1 cellular context compared by ENCODE assay signal in genomic region chr2:169694113-169694893, GRCh38.
TF ChIP-seq lines count a peak whose summit lies in the region.

Gene CFAP210, minus strand, starts transcription at chr2:169694405. Its CDS starts 78 bp downstream, at chr2:169694327.
Gene PHOSPHO2, plus strand, starts transcription at chr2:169694469. Its CDS starts 6,503 bp downstream, at chr2:169700972.

TF ChIP-seq in HepG2, 621 proteins besides CTCF, POLR2A, EP300 and RAD21 (continued from another document and continues in another):
- no peak for TF ChIP-seq MTERF4 (CRISPR knock-in tag; IDR thresholded peaks at IDR 0.05)
- no peak for TF ChIP-seq ZNF780A (CRISPR knock-in tag; IDR thresholded peaks at IDR 0.05)
- no peak for TF ChIP-seq ZSCAN30 (CRISPR knock-in tag; IDR thresholded peaks at IDR 0.05)
- TF ChIP-seq ZNF577 (CRISPR knock-in tag; IDR thresholded peaks at IDR 0.05; ENCODE audit: borderline replicate concordance, low read depth), result no peak
- TF ChIP-seq PAX8 (CRISPR knock-in tag; IDR thresholded peaks at IDR 0.05; ENCODE audit: borderline replicate concordance), result peak; percentile 64; the same call in 1 of the 2 replicates
- TF ChIP-seq MAFF (IDR thresholded peaks at IDR 0.05; ENCODE audit: low read depth, low read length), result no peak
- peak; percentile 28; the same call in 1 of the 2 replicates for TF ChIP-seq JUND (CRISPR knock-in tag; IDR thresholded peaks at IDR 0.05)
- TF ChIP-seq PAF1 (CRISPR knock-in tag; IDR thresholded peaks at IDR 0.05), result no peak
- peak; percentile 83; the same call in 1 of the 2 replicates for TF ChIP-seq TBP (CRISPR knock-in tag; IDR thresholded peaks at IDR 0.05)
- no peak for TF ChIP-seq NFRKB (IDR thresholded peaks at IDR 0.05)
- TF ChIP-seq ZNF18 (CRISPR knock-in tag; IDR thresholded peaks at IDR 0.05; ENCODE audit: insufficient replicate concordance), result peak; percentile 77
- 0 out of 2 replicates have a peak, but pooled peaks have one; percentile 30 for TF ChIP-seq RERE (CRISPR knock-in tag; IDR thresholded peaks at IDR 0.05; ENCODE audit: low read depth)
- peak; percentile 88 for TF ChIP-seq SNAPC4 (CRISPR knock-in tag; IDR thresholded peaks at IDR 0.05)
- TF ChIP-seq NFE2L1 (CRISPR knock-in tag; IDR thresholded peaks at IDR 0.05; ENCODE audit: borderline replicate concordance), result peak; percentile 18; the same call in 1 of the 2 replicates
- TF ChIP-seq FOXP1 (IDR thresholded peaks at IDR 0.05), result no peak
- no peak for TF ChIP-seq FOXP1 (CRISPR knock-in tag; IDR thresholded peaks at IDR 0.05)
- TF ChIP-seq TP53 (CRISPR knock-in tag; conservative IDR thresholded peaks at IDR 0.05), result peak; percentile 71; the same call in 1 of the 2 replicates
- no peak for TF ChIP-seq PCBP2 (optimal IDR thresholded peaks at IDR 0.05; ENCODE audit: low read depth, low read length, poor library complexity, severe bottlenecking)
- peak; percentile 75; the same call in 1 of the 2 replicates for TF ChIP-seq FLYWCH1 (CRISPR knock-in tag; IDR thresholded peaks at IDR 0.05)
- peak; percentile 15; the same call in 1 of the 2 replicates for TF ChIP-seq FOSL2 (CRISPR knock-in tag; IDR thresholded peaks at IDR 0.05)
- TF ChIP-seq MBD4 (IDR thresholded peaks at IDR 0.05; ENCODE audit: borderline replicate concordance, low read length), result no peak
- TF ChIP-seq TRIM24 (CRISPR knock-in tag; IDR thresholded peaks at IDR 0.05), result no peak
- TF ChIP-seq PHF20 (CRISPR knock-in tag; IDR thresholded peaks at IDR 0.05), result peak; percentile 86
- TF ChIP-seq RNF2 (conservative IDR thresholded peaks at IDR 0.05; ENCODE audit: low read depth), result no peak; the same call in none of the 2 replicates
- peak; percentile 99; the same call in 1 of the 2 replicates for TF ChIP-seq ZNF275 (CRISPR knock-in tag; IDR thresholded peaks at IDR 0.05; ENCODE audit: borderline replicate concordance)
- TF ChIP-seq BHLHE40 (IDR thresholded peaks at IDR 0.05; ENCODE audit: low read length), result no peak; the same call in 1 of the 2 replicates
- peak; percentile 95 for TF ChIP-seq CAMTA2 (CRISPR knock-in tag; IDR thresholded peaks at IDR 0.05; ENCODE audit: borderline replicate concordance)
- peak; percentile 99 for TF ChIP-seq HDAC1 (CRISPR knock-in tag; IDR thresholded peaks at IDR 0.05)
- TF ChIP-seq ZBTB26 (CRISPR knock-in tag; IDR thresholded peaks at IDR 0.05; ENCODE audit: borderline replicate concordance), result peak; percentile 54
- peak; percentile 33; the same call in 1 of the 2 replicates for TF ChIP-seq ZNF564 (CRISPR knock-in tag; IDR thresholded peaks at IDR 0.05)
- TF ChIP-seq RARA (CRISPR knock-in tag; IDR thresholded peaks at IDR 0.05), result peak; percentile 44; the same call in 1 of the 2 replicates
- TF ChIP-seq ZNF609 (CRISPR knock-in tag; IDR thresholded peaks at IDR 0.05; ENCODE audit: borderline replicate concordance), result peak; percentile 34; the same call in 1 of the 2 replicates
- no peak for TF ChIP-seq ATM (IDR thresholded peaks at IDR 0.05; ENCODE audit: borderline replicate concordance)
- peak; percentile 81 for TF ChIP-seq GABPA (IDR thresholded peaks at IDR 0.05; ENCODE audit: low read depth, low read length)
- peak; percentile 94 for TF ChIP-seq GABPA (CRISPR knock-in tag; IDR thresholded peaks at IDR 0.05; ENCODE audit: low read depth)
- TF ChIP-seq MAF1 (CRISPR knock-in tag; IDR thresholded peaks at IDR 0.05; ENCODE audit: borderline replicate concordance), result peak; percentile 84
- peak; percentile 96 for TF ChIP-seq TBX2 (CRISPR knock-in tag; IDR thresholded peaks at IDR 0.05; ENCODE audit: borderline replicate concordance)
- TF ChIP-seq SRY (CRISPR knock-in tag; IDR thresholded peaks at IDR 0.05), result peak; percentile 96
- TF ChIP-seq ARNT2 (CRISPR knock-in tag; IDR thresholded peaks at IDR 0.05; ENCODE audit: low read depth), result peak; percentile 62
- no peak for TF ChIP-seq SIX4 (CRISPR knock-in tag; IDR thresholded peaks at IDR 0.05)
- peak; percentile 75 for TF ChIP-seq ELF1 (CRISPR knock-in tag; IDR thresholded peaks at IDR 0.05)
- TF ChIP-seq RAD51 (IDR thresholded peaks at IDR 0.05; ENCODE audit: borderline replicate concordance), result no peak
- no peak for TF ChIP-seq RCOR2 (CRISPR knock-in tag; IDR thresholded peaks at IDR 0.05)
- TF ChIP-seq ZNF557 (CRISPR knock-in tag; IDR thresholded peaks at IDR 0.05), result 0 out of 2 replicates have a peak, but pooled peaks have one; percentile 90
- TF ChIP-seq ELF4 (CRISPR knock-in tag; IDR thresholded peaks at IDR 0.05; ENCODE audit: borderline replicate concordance), result no peak
